In genomic region chr5:60687927-60688720, GRCh38 we compare ENCODE assay signal across 8 cellular contexts. TPM values are rescaled to one million over a fixed set of nuclear protein-coding genes. Genes with fewer than 3 reads are reported as not detected.
DNase-seq lines count a peak whose midpoint lies in the region; ATAC-seq and TF ChIP-seq lines count a peak whose summit lies in the region.

No MANE protein-coding gene starts in this region.

- peaks cover 12 to 16% of the 10 kb centered on the region in 2 experiments for H3K36me3 ChIP-seq in HEK293 (ENCODE audit: control insufficient read depth in 2 of 2, insufficient read depth in 1 of 2, low read length in 2 of 2)

- H3K4me3 Mint-ChIP-seq in activated naive CD8-positive, alpha-beta T cell treated with anti-CD3 and anti-CD28 coated beads, Interleukin-2, amount 10 ng/mL, durations not matched to agents 7 days and 5 days: no peak overlapping the region
- H3K4me3 Mint-ChIP-seq in activated naive CD8-positive, alpha-beta T cell treated with anti-CD3 and anti-CD28 coated beads for 36 hours: no peak overlapping the region

- peaks cover 4% of the 10 kb centered on the region for H3K4me1 Mint-ChIP-seq in activated naive CD8-positive, alpha-beta T cell treated with anti-CD3 and anti-CD28 coated beads, Interleukin-2, amount 10 ng/mL, durations not matched to agents 7 days and 5 days
- H3K4me1 Mint-ChIP-seq in activated naive CD8-positive, alpha-beta T cell treated with anti-CD3 and anti-CD28 coated beads for 36 hours: no peaks in the 10 kb centered on the region

- POLR2A ChIA-PET in activated naive CD8-positive, alpha-beta T cell treated with anti-CD3 and anti-CD28 coated beads, Interleukin-2, amount 10 ng/mL, durations not matched to agents 7 days and 5 days (lab: Charles Lee): no interaction called here
- POLR2A ChIA-PET in HEK293 (lab: Yijun Ruan, JAX): interaction anchor here (1.2 kb wide), 1 partner anchor 12 kb away, joined by 5 read pairs; the partner anchor contains the start of gene DEPDC1B

- no peaks in the 10 kb centered on the region for H3K9me3 ChIP-seq in HEK293 (ENCODE audit: control insufficient read depth, insufficient read depth, low read depth, low read length)

- no peak overlapping the region for H3K27ac Mint-ChIP-seq in activated naive CD8-positive, alpha-beta T cell treated with anti-CD3 and anti-CD28 coated beads, Interleukin-2, amount 10 ng/mL, durations not matched to agents 7 days and 5 days
- no peak overlapping the region for H3K27ac Mint-ChIP-seq in activated naive CD8-positive, alpha-beta T cell treated with anti-CD3 and anti-CD28 coated beads for 36 hours

- H3K27ac ChIP-seq in HEK293 (ENCODE audit: extremely low read depth, low read depth, low read length): no peak overlapping the region

- CTCF ChIA-PET in HEK293 (lab: Yijun Ruan, JAX): interaction anchor here (0.6 to 5.9 kb wide), 12 partner anchors 9 to 1137 kb away, joined by 3 to 32 read pairs (median 4); partner anchors contain the start of gene DEPDC1B

- DNase-seq in activated naive CD8-positive, alpha-beta T cell treated with anti-CD3 and anti-CD28 coated beads, Interleukin-2, amount 10 ng/mL, durations not matched to agents 7 days and 5 days: no peak
- no peak for DNase-seq in activated naive CD8-positive, alpha-beta T cell treated with anti-CD3 and anti-CD28 coated beads for 36 hours
- peak; percentile 5 for DNase-seq in MV-4-11 (lab: John Stamatoyannopoulos, UW)
- DNase-seq in dermis blood vessel endothelial cell: peak; percentile 65
- peak; percentile 10 for DNase-seq in skeletal muscle cell (ENCODE audit: low read depth)
- DNase-seq in stimulated activated CD4-positive, alpha-beta T cell treated with anti-CD3 and anti-CD28 coated beads, Interleukin-4, amount 100 ng/mL, for 1 hour: no peak
- DNase-seq in stimulated activated naive CD4-positive, alpha-beta T cell (lab: John Stamatoyannopoulos, UW): no peak

- no peak overlapping the region for H3K4me3 ChIP-seq in HEK293 (ENCODE audit: low read depth, low read length)
- H3K4me3 ChIP-seq in skeletal muscle cell (ENCODE audit: low read depth, low read length): no peak overlapping the region

- no peaks in the 10 kb centered on the region for H3K27me3 Mint-ChIP-seq in activated naive CD8-positive, alpha-beta T cell treated with anti-CD3 and anti-CD28 coated beads, Interleukin-2, amount 10 ng/mL, durations not matched to agents 7 days and 5 days
- peaks cover 6% of the 10 kb centered on the region for H3K27me3 Mint-ChIP-seq in activated naive CD8-positive, alpha-beta T cell treated with anti-CD3 and anti-CD28 coated beads for 36 hours

- ATAC-seq in activated naive CD8-positive, alpha-beta T cell treated with anti-CD3 and anti-CD28 coated beads, Interleukin-2, amount 10 ng/mL, durations not matched to agents 7 days and 5 days (ENCODE audit: low read depth): peak; percentile 61

- no peaks in the 10 kb centered on the region; the same call in 1 of the 2 replicates for H3K4me1 ChIP-seq in HEK293 (ENCODE audit: control insufficient read depth, insufficient read depth, low read length)

- H3K9me3 Mint-ChIP-seq in activated naive CD8-positive, alpha-beta T cell treated with anti-CD3 and anti-CD28 coated beads, Interleukin-2, amount 10 ng/mL, durations not matched to agents 7 days and 5 days: no peaks in the 10 kb centered on the region
- H3K9me3 Mint-ChIP-seq in activated naive CD8-positive, alpha-beta T cell treated with anti-CD3 and anti-CD28 coated beads for 36 hours: no peaks in the 10 kb centered on the region

- no peak for TF ChIP-seq CTCF in HEK293 (tag by site-specific recombination; IDR thresholded peaks at IDR 0.05)

- H3K36me3 Mint-ChIP-seq in activated naive CD8-positive, alpha-beta T cell treated with anti-CD3 and anti-CD28 coated beads, Interleukin-2, amount 10 ng/mL, durations not matched to agents 7 days and 5 days: peaks cover 21% of the 10 kb centered on the region
- H3K36me3 Mint-ChIP-seq in activated naive CD8-positive, alpha-beta T cell treated with anti-CD3 and anti-CD28 coated beads for 36 hours: peaks cover 10% of the 10 kb centered on the region

TF ChIP-seq in HEK293, 187 proteins besides CTCF, POLR2A, EP300 and RAD21:
- peak; percentile 20; the same call in 1 of the 2 replicates for TF ChIP-seq ZNF660 (tag by site-specific recombination; IDR thresholded peaks at IDR 0.05)
- peak; percentile 82; the same call in 1 of the 2 replicates for TF ChIP-seq ZSCAN16 (tag by site-specific recombination; IDR thresholded peaks at IDR 0.05)
- no peak for TF ChIP-seq ZFP41 (tag by site-specific recombination; IDR thresholded peaks at IDR 0.05; ENCODE audit: borderline replicate concordance)
- no peak for TF ChIP-seq ZNF223 (tag by site-specific recombination; IDR thresholded peaks at IDR 0.05)
- TF ChIP-seq ZBTB17 (tag by site-specific recombination; IDR thresholded peaks at IDR 0.05): 0 out of 2 replicates have a peak, but pooled peaks have one; percentile 18

RNA-seq across cellular contexts. Expression of gene DEPDC1B, which starts 11.8 kb away (rescaled TPM):
- 10 to 100 TPM; 27.1 to 30.0 TPM for total RNA-seq in activated naive CD8-positive, alpha-beta T cell treated with anti-CD3 and anti-CD28 coated beads, Interleukin-2, amount 10 ng/mL, durations not matched to agents 7 days and 5 days
- total RNA-seq in activated naive CD8-positive, alpha-beta T cell treated with anti-CD3 and anti-CD28 coated beads for 36 hours: 10 to 100 TPM; 23.6 to 25.5 TPM
- total RNA-seq in dermis blood vessel endothelial cell: 6.8 and 19.7 TPM in 2 replicates

Comparison
In these comparisons a context has a peak if more than half of its experiments do, and no peak if none do; other contexts are left out.
1. DNase-seq: peak in MV-4-11 (single experiment), dermis blood vessel endothelial cell (single experiment) and skeletal muscle cell (single experiment); none in activated naive CD8-positive, alpha-beta T cell treated with anti-CD3 and anti-CD28 coated beads, Interleukin-2, amount 10 ng/mL, durations not matched to agents 7 days and 5 days (single experiment), activated naive CD8-positive, alpha-beta T cell treated with anti-CD3 and anti-CD28 coated beads for 36 hours (single experiment), stimulated activated CD4-positive, alpha-beta T cell treated with anti-CD3 and anti-CD28 coated beads, Interleukin-4, amount 100 ng/mL, for 1 hour (single experiment) and stimulated activated naive CD4-positive, alpha-beta T cell (0 of 6).